ENCODE assay signal across 1 cellular context in genomic region chr6:2858678-2859324, GRCh38.
TF ChIP-seq lines count a peak whose summit lies in the region.

No MANE protein-coding gene starts in this region.

TF ChIP-seq in SK-N-SH, 30 proteins besides CTCF, POLR2A, EP300 and RAD21 (continued from another document):
- TF ChIP-seq, protein P1, sequence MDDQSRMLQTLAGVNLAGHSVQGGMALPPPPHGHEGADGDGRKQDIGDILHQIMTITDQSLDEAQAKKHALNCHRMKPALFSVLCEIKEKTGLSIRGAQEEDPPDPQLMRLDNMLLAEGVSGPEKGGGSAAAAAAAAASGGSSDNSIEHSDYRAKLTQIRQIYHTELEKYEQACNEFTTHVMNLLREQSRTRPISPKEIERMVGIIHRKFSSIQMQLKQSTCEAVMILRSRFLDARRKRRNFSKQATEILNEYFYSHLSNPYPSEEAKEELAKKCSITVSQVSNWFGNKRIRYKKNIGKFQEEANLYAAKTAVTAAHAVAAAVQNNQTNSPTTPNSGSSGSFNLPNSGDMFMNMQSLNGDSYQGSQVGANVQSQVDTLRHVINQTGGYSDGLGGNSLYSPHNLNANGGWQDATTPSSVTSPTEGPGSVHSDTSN (IDR thresholded peaks at IDR 0.05) = no peak
- TF ChIP-seq, protein P2, sequence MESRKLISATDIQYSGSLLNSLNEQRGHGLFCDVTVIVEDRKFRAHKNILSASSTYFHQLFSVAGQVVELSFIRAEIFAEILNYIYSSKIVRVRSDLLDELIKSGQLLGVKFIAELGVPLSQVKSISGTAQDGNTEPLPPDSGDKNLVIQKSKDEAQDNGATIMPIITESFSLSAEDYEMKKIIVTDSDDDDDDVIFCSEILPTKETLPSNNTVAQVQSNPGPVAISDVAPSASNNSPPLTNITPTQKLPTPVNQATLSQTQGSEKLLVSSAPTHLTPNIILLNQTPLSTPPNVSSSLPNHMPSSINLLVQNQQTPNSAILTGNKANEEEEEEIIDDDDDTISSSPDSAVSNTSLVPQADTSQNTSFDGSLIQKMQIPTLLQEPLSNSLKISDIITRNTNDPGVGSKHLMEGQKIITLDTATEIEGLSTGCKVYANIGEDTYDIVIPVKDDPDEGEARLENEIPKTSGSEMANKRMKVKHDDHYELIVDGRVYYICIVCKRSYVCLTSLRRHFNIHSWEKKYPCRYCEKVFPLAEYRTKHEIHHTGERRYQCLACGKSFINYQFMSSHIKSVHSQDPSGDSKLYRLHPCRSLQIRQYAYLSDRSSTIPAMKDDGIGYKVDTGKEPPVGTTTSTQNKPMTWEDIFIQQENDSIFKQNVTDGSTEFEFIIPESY (IDR thresholded peaks at IDR 0.05; ENCODE audit: borderline replicate concordance, low read depth) = no peak
- TF ChIP-seq, protein P3, sequence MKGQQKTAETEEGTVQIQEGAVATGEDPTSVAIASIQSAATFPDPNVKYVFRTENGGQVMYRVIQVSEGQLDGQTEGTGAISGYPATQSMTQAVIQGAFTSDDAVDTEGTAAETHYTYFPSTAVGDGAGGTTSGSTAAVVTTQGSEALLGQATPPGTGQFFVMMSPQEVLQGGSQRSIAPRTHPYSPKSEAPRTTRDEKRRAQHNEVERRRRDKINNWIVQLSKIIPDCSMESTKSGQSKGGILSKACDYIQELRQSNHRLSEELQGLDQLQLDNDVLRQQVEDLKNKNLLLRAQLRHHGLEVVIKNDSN (IDR thresholded peaks at IDR 0.05; ENCODE audit: borderline replicate concordance, low read depth) = no peak
- no peak for TF ChIP-seq EZH2phosphoT487 (IDR thresholded peaks at IDR 0.05; ENCODE audit: borderline replicate concordance, low read depth)
- no peak for TF ChIP-seq FOXM1 (IDR thresholded peaks at IDR 0.05; ENCODE audit: low read depth)
- no peak for TF ChIP-seq TCF12 (IDR thresholded peaks at IDR 0.05)
- no peak for TF ChIP-seq NRF1 (IDR thresholded peaks at IDR 0.05; ENCODE audit: low read depth, low read length)
- no peak for TF ChIP-seq GATA2 (CRISPR knock-in tag; IDR thresholded peaks at IDR 0.05)
- TF ChIP-seq, protein P4, sequence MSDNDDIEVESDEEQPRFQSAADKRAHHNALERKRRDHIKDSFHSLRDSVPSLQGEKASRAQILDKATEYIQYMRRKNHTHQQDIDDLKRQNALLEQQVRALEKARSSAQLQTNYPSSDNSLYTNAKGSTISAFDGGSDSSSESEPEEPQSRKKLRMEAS (IDR thresholded peaks at IDR 0.05; ENCODE audit: low read depth) = no peak
- no peak for TF ChIP-seq NFIC (IDR thresholded peaks at IDR 0.05; ENCODE audit: borderline replicate concordance)
- no peak for TF ChIP-seq YY1 (IDR thresholded peaks at IDR 0.05; ENCODE audit: low read depth)
TF ChIP-seq in SK-N-SH: peak in this region for 0.
